14 cellular contexts compared by ENCODE assay signal in genomic region chr10:103595933-103596726, GRCh38.
DNase-seq lines count a peak whose midpoint lies in the region; ATAC-seq and TF ChIP-seq lines count a peak whose summit lies in the region.
"Had no signal": no experiment of that assay in that cellular context is flagged by ENCODE, and none has a peak within 500 bp of the region (broad histone marks: within the 10 kb centered on the region; RNA-seq: fewer than 3 reads in every experiment).

No MANE protein-coding gene starts in this region.

- no peak overlapping the region for H3K56ac ChIP-seq in IMR-90 (ENCODE audit: extremely low read depth, insufficient read depth, low read length)

- no peak overlapping the region for H3K18ac ChIP-seq in IMR-90 (ENCODE audit: low read depth, low read length)

- H3K9ac ChIP-seq in IMR-90 (ENCODE audit: low read depth, low read length) = no peak overlapping the region

- H3K4me1 ChIP-seq in IMR-90 (ENCODE audit: control insufficient read depth, insufficient read depth, low read length) = no peaks in the 10 kb centered on the region; the same call in 1 of the 2 replicates
- peaks cover 19% of the 10 kb centered on the region for H3K4me1 ChIP-seq in vagina

- TF ChIP-seq POLR2A in IMR-90 (IDR thresholded peaks at IDR 0.05; ENCODE audit: low read depth, low read length) (no peak), vagina (IDR thresholded peaks at IDR 0.05) (no peak)

- WGBS in IMR-90 (ENCODE audit: extremely low coverage in 2 of 2, insufficient read length in 1 of 2), 2 experiments = 80% methylated on average over 1 of the region's 4 CpGs; no CpG with 5 or more reads in 1 of the 2 experiments

- H3K27ac ChIP-seq in IMR-90 (ENCODE audit: insufficient read depth, low read length) (no peak overlapping the region), vagina (peak overlapping the region; percentile 24)
- H3K27ac ChIP-seq: C4-2B, Peyer's patch, SK-N-MC had no signal

- H4K20me1 ChIP-seq in IMR-90 (ENCODE audit: insufficient read depth, low read length) = peaks cover 24% of the 10 kb centered on the region

- H3K27me3 ChIP-seq in IMR-90 (ENCODE audit: control insufficient read depth, insufficient read depth, low read length) = no peaks in the 10 kb centered on the region; the same call in 1 of the 2 replicates
- no peaks in the 10 kb centered on the region for H3K27me3 ChIP-seq in vagina
- H3K27me3 ChIP-seq: Peyer's patch had no signal

- H2BK5ac ChIP-seq in IMR-90 (ENCODE audit: low read depth, low read length, poor library complexity, severe bottlenecking) = no peak overlapping the region

- H4K91ac ChIP-seq in IMR-90 (ENCODE audit: insufficient read depth, low read depth, low read length) = no peak overlapping the region

- H4K5ac ChIP-seq in IMR-90 (ENCODE audit: low read depth, low read length) = no peak overlapping the region

- H2BK120ac ChIP-seq in IMR-90 (ENCODE audit: low read depth, low read length) = no peak overlapping the region

- H3K23ac ChIP-seq in IMR-90 (ENCODE audit: low read depth, low read length) = no peak overlapping the region

- no peaks in the 10 kb centered on the region for H3K9me3 ChIP-seq in IMR-90 (ENCODE audit: control insufficient read depth, insufficient read depth, low read length)
- H3K9me3 ChIP-seq in vagina = no peaks in the 10 kb centered on the region
- H3K9me3 ChIP-seq: Peyer's patch had no signal

- TF ChIP-seq CTCF in IMR-90 (conservative IDR thresholded peaks at IDR 0.05; ENCODE audit: low read depth, low read length) = no peak
- no peak for TF ChIP-seq CTCF in vagina (IDR thresholded peaks at IDR 0.05)
- no peak for TF ChIP-seq CTCF in GM13977 (IDR thresholded peaks at IDR 0.05; ENCODE audit: extremely low read depth, insufficient read depth, missing control alignments)

- dilution Hi-C loops in IMR-90 (cut with HindIII; ENCODE audit: low sequenced_read_pairs, unreplicated experiment) = no loop called here

- H3K4me3 ChIP-seq in IMR-90 (ENCODE audit: insufficient read depth, low read depth, low read length) (no peak overlapping the region), vagina (no peak overlapping the region)
- H3K4me3 ChIP-seq: Peyer's patch, SK-N-MC had no signal

- TF ChIP-seq RAD21 in IMR-90 (IDR thresholded peaks at IDR 0.05; ENCODE audit: low read length) = no peak

- no peak overlapping the region for H2BK15ac ChIP-seq in IMR-90 (ENCODE audit: low read depth, low read length)

- CTCF ChIA-PET in IMR-90 (lab: Yijun Ruan, JAX) = no interaction called here

- peaks cover 4% of the 10 kb centered on the region; the same call in 1 of the 2 replicates for H3K36me3 ChIP-seq in IMR-90 (ENCODE audit: control insufficient read depth, insufficient read depth, low read length)
- peaks cover 0 to 4% of the 10 kb centered on the region in 2 donors for H3K36me3 ChIP-seq in vagina
- H3K36me3 ChIP-seq: Peyer's patch had no signal

- no peak overlapping the region for H3K4ac ChIP-seq in IMR-90 (ENCODE audit: low read depth, low read length)

- H3K14ac ChIP-seq in IMR-90 (replicated peaks; ENCODE audit: low read depth, low read length) = no peak overlapping the region

- ATAC-seq in IMR-90 (ENCODE audit: low read depth) = no peak
- ATAC-seq: Right ventricle myocardium inferior had no signal

- H3K79me1 ChIP-seq in IMR-90 (ENCODE audit: low read depth in 1 of 2, low read length in 2 of 2) = peaks cover 0 to 20% of the 10 kb centered on the region in 2 experiments; a peak in 1 of 4 replicates

- in situ Hi-C loops in IMR-90 (cut with MboI; ENCODE audit: low sequenced_read_pairs) (loop anchor here (10.0 kb wide), 1 partner anchor 259 kb away; the partner anchor contains the start of gene SH3PXD2A), GM13977 (cut with MboI; ENCODE audit: low pct_unique_long_range_greater_than_20kb, low sequenced_read_pairs, unreplicated experiment) (no loop called here)

- no peak overlapping the region for H2BK20ac ChIP-seq in IMR-90 (ENCODE audit: low read depth, low read length)

- no peak overlapping the region for H2AFZ ChIP-seq in IMR-90 (replicated peaks; ENCODE audit: low read length, poor library complexity)

- no TSS peak for BruUV-seq in IMR-90 (replicated peaks; lab: Mats Ljungman, UMichigan)

- H3K4me2 ChIP-seq in IMR-90 (ENCODE audit: low read depth, low read length) = no peak overlapping the region

- DNase-seq in NCI-H82 (lab: John Stamatoyannopoulos, UW) (peak; percentile 9), NCI-H82 treated with DMSO at 0.1 percent for 48 hours (lab: John Stamatoyannopoulos, UW; ENCODE audit: unreplicated experiment) (no peak), IMR-90 (no peak), NCI-H69 (lab: John Stamatoyannopoulos, UW) (peak; percentile 9), vagina (ENCODE audit: extremely low spot score in 2 of 2) (no peak), DMS53 treated with DMSO at 0.1 percent for 48 hours (lab: John Stamatoyannopoulos, UW; ENCODE audit: unreplicated experiment) (no peak), GM13977 (ENCODE audit: low spot score) (no peak)
- DNase-seq: H7, NCI-H2081 treated with DMSO at 0.1 percent for 48 hours, NCI-H774, Peyer's patch had no signal

- H2AK9ac ChIP-seq in IMR-90 (replicated peaks; ENCODE audit: low read depth, low read length, poor library complexity) = peak overlapping the region; percentile 84

- no peak overlapping the region for H2AK5ac ChIP-seq in IMR-90 (ENCODE audit: low read depth, low read length)

- POLR2A ChIA-PET in IMR-90 (lab: Charles Lee; ENCODE audit: unreplicated experiment) = no interaction called here

- H4K8ac ChIP-seq in IMR-90 (ENCODE audit: low read depth in 2 of 2, low read length in 2 of 2) = no peak overlapping the region

- intact Hi-C loops in IMR-90 (cut with micrococcal nuclease) = loop anchor here (5.0 kb wide), 1 partner anchor 261 kb away; the partner anchor contains the start of gene SH3PXD2A
- intact Hi-C loops in vagina (cut with DNase I) = loop anchor here (10.0 kb wide), 1 partner anchor 181 kb away; no protein-coding TSS in a partner anchor

- peaks cover 3% of the 10 kb centered on the region; the same call in 1 of the 2 replicates for H3K9me1 ChIP-seq in IMR-90 (ENCODE audit: insufficient read depth, low read length)

TF ChIP-seq in IMR-90, 13 proteins besides CTCF, POLR2A, EP300 and RAD21:
- TF ChIP-seq RFX5 (IDR thresholded peaks at IDR 0.05; ENCODE audit: low read depth, low read length) (no peak), FOS (IDR thresholded peaks at IDR 0.05; ENCODE audit: low read depth, low read length) (no peak), SMC3 (IDR thresholded peaks at IDR 0.05; ENCODE audit: low read depth, low read length) (no peak), NFE2L2 (IDR thresholded peaks at IDR 0.05; ENCODE audit: low read depth, low read length) (no peak), BHLHE40 (IDR thresholded peaks at IDR 0.05; ENCODE audit: low read depth, low read length) (no peak), MAZ (IDR thresholded peaks at IDR 0.05; ENCODE audit: borderline replicate concordance, low read depth, low read length) (no peak), MAFK (IDR thresholded peaks at IDR 0.05; ENCODE audit: low read depth, low read length) (no peak), CEBPB (IDR thresholded peaks at IDR 0.05; ENCODE audit: low read depth, low read length) (no peak), RCOR1 (IDR thresholded peaks at IDR 0.05; ENCODE audit: insufficient replicate concordance, low read length) (no peak), CHD1 (IDR thresholded peaks at IDR 0.05; ENCODE audit: low read depth, low read length) (no peak), MXI1 (IDR thresholded peaks at IDR 0.05; ENCODE audit: borderline replicate concordance, low read depth, low read length) (no peak)
- TF ChIP-seq, protein P1, sequence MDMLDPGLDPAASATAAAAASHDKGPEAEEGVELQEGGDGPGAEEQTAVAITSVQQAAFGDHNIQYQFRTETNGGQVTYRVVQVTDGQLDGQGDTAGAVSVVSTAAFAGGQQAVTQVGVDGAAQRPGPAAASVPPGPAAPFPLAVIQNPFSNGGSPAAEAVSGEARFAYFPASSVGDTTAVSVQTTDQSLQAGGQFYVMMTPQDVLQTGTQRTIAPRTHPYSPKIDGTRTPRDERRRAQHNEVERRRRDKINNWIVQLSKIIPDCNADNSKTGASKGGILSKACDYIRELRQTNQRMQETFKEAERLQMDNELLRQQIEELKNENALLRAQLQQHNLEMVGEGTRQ (IDR thresholded peaks at IDR 0.05; ENCODE audit: low read depth, low read length) = no peak
- TF ChIP-seq, protein P2, sequence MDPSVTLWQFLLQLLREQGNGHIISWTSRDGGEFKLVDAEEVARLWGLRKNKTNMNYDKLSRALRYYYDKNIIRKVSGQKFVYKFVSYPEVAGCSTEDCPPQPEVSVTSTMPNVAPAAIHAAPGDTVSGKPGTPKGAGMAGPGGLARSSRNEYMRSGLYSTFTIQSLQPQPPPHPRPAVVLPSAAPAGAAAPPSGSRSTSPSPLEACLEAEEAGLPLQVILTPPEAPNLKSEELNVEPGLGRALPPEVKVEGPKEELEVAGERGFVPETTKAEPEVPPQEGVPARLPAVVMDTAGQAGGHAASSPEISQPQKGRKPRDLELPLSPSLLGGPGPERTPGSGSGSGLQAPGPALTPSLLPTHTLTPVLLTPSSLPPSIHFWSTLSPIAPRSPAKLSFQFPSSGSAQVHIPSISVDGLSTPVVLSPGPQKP (IDR thresholded peaks at IDR 0.05; ENCODE audit: borderline replicate concordance, low read depth, low read length) = no peak

Comparison
In these comparisons a context has a peak if more than half of its experiments do, and no peak if none do; other contexts are left out.
1. DNase-seq: peak in NCI-H82 (single experiment) and NCI-H69 (single experiment); none in NCI-H82 treated with DMSO at 0.1 percent for 48 hours (single experiment), IMR-90 (single experiment), vagina (0 of 2), DMS53 treated with DMSO at 0.1 percent for 48 hours (single experiment) and GM13977 (single experiment).